5 cellular contexts compared by ENCODE assay signal in genomic region chr17:77028900-77029299, GRCh38.
"Had no signal": no experiment of that assay in that cellular context is flagged by ENCODE, and none has a peak within 500 bp of the region (broad histone marks: within the 10 kb centered on the region; RNA-seq: fewer than 3 reads in every experiment).

No MANE protein-coding gene starts in this region.

- H3K9ac ChIP-seq: KMS-11 had no signal

- DNase-seq: Karpas-422, KBM-7, KG1 had no signal

- H3K4me2 ChIP-seq: KMS-11 had no signal

- H3K27ac ChIP-seq: HL-60, KMS-11 had no signal
